8 cellular contexts compared by ENCODE assay signal in the genomic region with DNA sequence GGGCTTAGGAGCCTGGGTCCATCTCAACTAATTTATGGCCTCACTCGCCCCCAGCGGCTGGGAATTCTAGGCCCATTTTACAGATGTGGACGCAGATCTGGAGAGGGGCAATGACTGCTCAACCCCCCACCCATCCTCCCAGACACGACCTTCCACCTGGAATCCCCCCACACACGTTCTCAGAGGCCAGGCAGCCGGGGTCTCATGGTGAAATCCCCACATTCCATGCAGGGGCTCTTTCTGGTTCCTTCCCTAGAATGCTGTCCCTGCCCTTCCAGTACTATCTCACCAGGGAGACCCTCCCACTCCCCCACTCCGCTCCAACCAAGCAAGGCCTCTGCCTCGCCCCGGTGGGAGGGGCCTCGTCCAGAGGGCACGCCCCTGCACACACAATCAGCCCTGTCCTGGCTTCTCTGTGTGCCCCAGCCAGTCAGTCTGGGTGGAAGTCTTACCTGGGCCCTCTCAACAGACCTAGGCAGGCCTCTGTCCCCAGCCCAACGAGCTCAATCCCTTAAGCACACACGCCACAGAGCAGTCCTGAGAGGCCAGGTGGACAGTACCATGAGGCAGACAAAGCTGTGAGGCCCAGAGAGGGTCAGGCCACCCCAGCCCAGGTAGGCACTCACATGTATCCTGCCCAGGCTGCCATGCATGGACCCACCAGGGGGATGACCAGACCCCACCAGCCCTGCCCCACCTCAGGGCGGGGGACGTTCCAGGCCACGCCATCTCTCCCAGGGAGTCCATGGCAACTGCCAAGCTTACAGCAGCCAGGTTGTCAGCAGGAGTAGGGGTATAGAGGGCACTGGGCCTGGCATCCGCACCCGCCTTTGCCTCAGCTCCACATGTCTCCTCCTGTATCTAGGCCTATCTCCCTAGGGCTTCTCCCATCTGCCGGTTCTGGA. TPM values are rescaled to one million over a fixed set of nuclear protein-coding genes. Genes with fewer than 3 reads are reported as not detected.
DNase-seq lines count a peak whose midpoint lies in the region; ATAC-seq and TF ChIP-seq lines count a peak whose summit lies in the region.

No MANE protein-coding gene starts in this region.

- H3K27ac Mint-ChIP-seq in brain (peak overlapping the region in 2 of 5 experiments; percentile 60 to 77), mesothelial cell of epicardium (peak overlapping the region; percentile 68)

- H3K9me3 ChIP-seq in vagina, result no peaks in the 10 kb centered on the region

- H3K27me3 Mint-ChIP-seq in brain (peaks cover 11% of the 10 kb centered on the region), mesothelial cell of epicardium (ENCODE audit: low read depth) (no peaks in the 10 kb centered on the region)

- intact Hi-C loops in vagina (cut with DNase I), result no loop called here

- H3K27me3 ChIP-seq in vagina, result no peaks in the 10 kb centered on the region

- peak overlapping the region; percentile 72 to 76 for H3K4me3 ChIP-seq in vagina

- no peak for TF ChIP-seq CTCF in brain (conservative IDR thresholded peaks at IDR 0.05)
- TF ChIP-seq CTCF in mesothelial cell of epicardium (IDR thresholded peaks at IDR 0.05; ENCODE audit: unreplicated experiment), result no peak
- TF ChIP-seq CTCF in vagina (IDR thresholded peaks at IDR 0.05), result no peak

- no peaks in the 10 kb centered on the region for H3K36me3 Mint-ChIP-seq in brain
- H3K36me3 Mint-ChIP-seq in mesothelial cell of epicardium, result peaks cover 4% of the 10 kb centered on the region

- no peak for ATAC-seq in GM18520 (IDR thresholded peaks at IDR 0.05; ENCODE audit: unreplicated experiment)

- peak overlapping the region; percentile 85 for H3K27ac ChIP-seq in vagina

- H3K9me3 Mint-ChIP-seq in brain, result no peaks in the 10 kb centered on the region
- H3K9me3 Mint-ChIP-seq in mesothelial cell of epicardium, result no peaks in the 10 kb centered on the region

- DNase-seq in DMS53 (lab: John Stamatoyannopoulos, UW) (peak; percentile 63), NCI-H2171 treated with DMSO at 0.1 percent for 48 hours (lab: John Stamatoyannopoulos, UW) (peak; percentile 43), mesothelial cell of epicardium (ENCODE audit: low spot score in 2 of 2, unreplicated experiment in 2 of 2) (peak in 1 of 2 experiments; percentile 67), vagina (ENCODE audit: extremely low spot score in 2 of 2) (no peak), AG08396 (ENCODE audit: low spot score) (no peak)
- DNase-seq in activated effector memory CD4-positive, alpha-beta T cell treated with Interleukin-2 at 50 U/mL for 16 hours, result no peak

- peaks cover 18% of the 10 kb centered on the region for H3K4me1 Mint-ChIP-seq in brain
- peaks cover 14% of the 10 kb centered on the region for H3K4me1 Mint-ChIP-seq in mesothelial cell of epicardium

- TF ChIP-seq POLR2A in vagina (IDR thresholded peaks at IDR 0.05), result peak in 1 of 2 donors; percentile 24

- H3K4me3 Mint-ChIP-seq in brain, result peak overlapping the region; percentile 50 to 86 (median 83)
- peak overlapping the region; percentile 77 for H3K4me3 Mint-ChIP-seq in mesothelial cell of epicardium

- peaks cover 16% of the 10 kb centered on the region for H3K4me1 ChIP-seq in vagina

- H3K36me3 ChIP-seq in vagina, result no peaks in the 10 kb centered on the region

RNA-seq across cellular contexts. Expression of a gene that starts 1.3 kb away (rescaled TPM):
- polyA plus RNA-seq in brain (ENCODE audit: insufficient read depth, low read depth, low replicate concordance), result 9.0 TPM
- total RNA-seq in mesothelial cell of epicardium (22.1 to 23.9 TPM (median 22.7 TPM) in 3 replicates), vagina (34.6 TPM)

Comparison
In these comparisons a context has a peak if more than half of its experiments do, and no peak if none do; other contexts are left out.
1. DNase-seq: peak in DMS53 (single experiment) and NCI-H2171 treated with DMSO at 0.1 percent for 48 hours (single experiment); none in vagina (0 of 2), AG08396 (single experiment) and activated effector memory CD4-positive, alpha-beta T cell treated with Interleukin-2 at 50 U/mL for 16 hours (single experiment).